Comparison of ENCODE assay signal across 1 cellular context in the genomic region with DNA sequence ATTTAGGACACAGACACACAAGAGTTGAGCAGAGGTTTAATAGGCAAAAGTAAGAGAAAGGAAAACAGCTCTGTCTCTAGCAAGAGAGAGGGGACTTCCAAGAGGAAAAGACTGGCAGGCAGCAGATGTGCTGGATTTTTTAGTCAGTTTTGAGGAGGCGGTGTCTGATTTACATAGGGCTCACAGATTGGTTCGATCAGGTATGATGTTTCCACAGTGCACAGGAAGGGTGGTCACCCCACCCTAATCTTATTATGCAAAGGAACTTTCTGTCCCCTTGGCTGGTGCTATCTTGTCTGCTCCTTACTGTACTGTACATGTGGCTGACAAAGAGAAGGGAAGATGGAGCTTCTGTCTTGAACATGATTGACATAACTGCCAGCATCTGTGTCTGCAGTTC.
TF ChIP-seq lines count a peak whose summit lies in the region.

No MANE protein-coding gene starts in this region.

TF ChIP-seq in SK-N-SH, 30 proteins besides CTCF, POLR2A, EP300 and RAD21:
- TF ChIP-seq, protein P1, sequence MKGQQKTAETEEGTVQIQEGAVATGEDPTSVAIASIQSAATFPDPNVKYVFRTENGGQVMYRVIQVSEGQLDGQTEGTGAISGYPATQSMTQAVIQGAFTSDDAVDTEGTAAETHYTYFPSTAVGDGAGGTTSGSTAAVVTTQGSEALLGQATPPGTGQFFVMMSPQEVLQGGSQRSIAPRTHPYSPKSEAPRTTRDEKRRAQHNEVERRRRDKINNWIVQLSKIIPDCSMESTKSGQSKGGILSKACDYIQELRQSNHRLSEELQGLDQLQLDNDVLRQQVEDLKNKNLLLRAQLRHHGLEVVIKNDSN (IDR thresholded peaks at IDR 0.05; ENCODE audit: borderline replicate concordance, low read depth) = no peak
- TF ChIP-seq FOXJ3 (CRISPR knock-in tag; IDR thresholded peaks at IDR 0.05) (no peak), YY1 (IDR thresholded peaks at IDR 0.05; ENCODE audit: low read depth) (no peak), GABPA (IDR thresholded peaks at IDR 0.05; ENCODE audit: low read depth) (no peak), EZH2phosphoT487 (IDR thresholded peaks at IDR 0.05; ENCODE audit: borderline replicate concordance, low read depth) (no peak), PBX3 (IDR thresholded peaks at IDR 0.05) (no peak), GATA2 (CRISPR knock-in tag; IDR thresholded peaks at IDR 0.05) (no peak), POLR2AphosphoS5 (IDR thresholded peaks at IDR 0.05; ENCODE audit: low read depth, low read length) (no peak), ZBTB33 (IDR thresholded peaks at IDR 0.05; ENCODE audit: borderline replicate concordance, low read depth) (no peak), FOXM1 (IDR thresholded peaks at IDR 0.05; ENCODE audit: low read depth) (no peak), SMC3 (IDR thresholded peaks at IDR 0.05; ENCODE audit: low read depth, low read length) (no peak), TAF1 (IDR thresholded peaks at IDR 0.05; ENCODE audit: borderline replicate concordance, low read depth, low read length) (no peak), CHD2 (IDR thresholded peaks at IDR 0.05; ENCODE audit: low read length, partially characterized antibody) (no peak), TEAD4 (IDR thresholded peaks at IDR 0.05; ENCODE audit: borderline replicate concordance, insufficient read depth) (no peak)
- TF ChIP-seq, protein P2, sequence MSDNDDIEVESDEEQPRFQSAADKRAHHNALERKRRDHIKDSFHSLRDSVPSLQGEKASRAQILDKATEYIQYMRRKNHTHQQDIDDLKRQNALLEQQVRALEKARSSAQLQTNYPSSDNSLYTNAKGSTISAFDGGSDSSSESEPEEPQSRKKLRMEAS (IDR thresholded peaks at IDR 0.05; ENCODE audit: low read depth) = no peak
TF ChIP-seq in SK-N-SH: peak in this region for 0.
